12 cellular contexts compared by ENCODE assay signal in the genomic region with DNA sequence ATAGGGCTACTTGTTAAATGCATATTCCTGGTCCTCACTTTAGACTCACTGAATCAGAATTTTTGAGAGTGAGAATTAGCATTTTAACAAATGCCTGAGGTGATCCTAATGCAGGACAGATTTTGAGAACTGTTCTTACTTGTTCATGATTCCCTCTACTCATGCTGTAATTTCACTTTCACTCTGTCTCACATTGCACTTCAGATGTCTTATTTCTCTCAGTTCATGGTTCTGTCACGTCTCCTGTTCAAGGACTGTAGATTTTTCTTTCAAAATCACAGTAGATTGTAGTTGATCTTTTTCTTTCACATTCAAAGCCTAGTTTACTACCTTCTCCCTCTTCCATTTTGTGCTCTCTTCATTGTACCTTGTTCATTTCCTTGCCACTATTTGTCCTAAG. TPM values are rescaled to one million over a fixed set of nuclear protein-coding genes. Genes with fewer than 3 reads are reported as not detected.
A peak's percentile ranks its signal among the peaks of the same experiment; 100 is the strongest.
DNase-seq lines count a peak whose midpoint lies in the region; ATAC-seq and TF ChIP-seq lines count a peak whose summit lies in the region.
"Had no signal": no experiment of that assay in that cellular context is flagged by ENCODE, and none has a peak within 500 bp of the region (broad histone marks: within the 10 kb centered on the region; RNA-seq: fewer than 3 reads in every experiment).

No MANE protein-coding gene starts in this region.

- H2BK120ac ChIP-seq in trophoblast cell (ENCODE audit: insufficient read depth, low read length, poor library complexity), result no peak overlapping the region

- CTCF ChIA-PET in activated CD4-positive, alpha-beta T cell treated with anti-CD3 and anti-CD28 coated beads, Interleukin-2, amount 10 ng/mL, durations not matched to agents 7 days and 5 days (lab: Charles Lee), result no interaction called here

- H2AFZ ChIP-seq in trophoblast cell (ENCODE audit: insufficient read depth, low read length, poor library complexity), result no peak overlapping the region

- no peak overlapping the region for H4K12ac ChIP-seq in trophoblast cell (ENCODE audit: low read depth, low read length)

- TF ChIP-seq CTCF in GM10266 (IDR thresholded peaks at IDR 0.05; ENCODE audit: control insufficient read depth, insufficient read depth, low read depth, missing control alignments) (no peak), foreskin fibroblast (IDR thresholded peaks at IDR 0.05; ENCODE audit: low read depth, low read length) (no peak)

- no peak overlapping the region for H3K27ac ChIP-seq in trophoblast cell (ENCODE audit: low read depth, low read length)
- H3K27ac ChIP-seq: skin epidermis had no signal

- no peaks in the 10 kb centered on the region for H3K36me3 ChIP-seq in trophoblast cell (ENCODE audit: control insufficient read depth in 1 of 2, insufficient read depth in 2 of 2, low read length in 2 of 2)

- DNase-seq in GM10266 (ENCODE audit: extremely low spot score), result peak; percentile 59
- no peak for DNase-seq in trophoblast cell
- no peak for DNase-seq in activated CD4-positive, alpha-beta T cell treated with anti-CD3 and anti-CD28 coated beads, Interleukin-2, amount 10 ng/mL, durations not matched to agents 7 days and 5 days
- DNase-seq in foreskin fibroblast, result no peak
- no peak for DNase-seq in NCI-H146 treated with DMSO at 0.1 percent for 48 hours (lab: John Stamatoyannopoulos, UW; ENCODE audit: unreplicated experiment)
- DNase-seq: central memory CD4-positive, alpha-beta T cell; NCI-H526 had no signal

- no peak overlapping the region for H2BK5ac ChIP-seq in trophoblast cell (ENCODE audit: low read depth, low read length, poor library complexity)

- no peaks in the 10 kb centered on the region for H3K27me3 Mint-ChIP-seq in activated CD4-positive, alpha-beta T cell treated with anti-CD3 and anti-CD28 coated beads, Interleukin-2, amount 10 ng/mL, durations not matched to agents 7 days and 5 days

- no peaks in the 10 kb centered on the region for H3K36me3 Mint-ChIP-seq in activated CD4-positive, alpha-beta T cell treated with anti-CD3 and anti-CD28 coated beads, Interleukin-2, amount 10 ng/mL, durations not matched to agents 7 days and 5 days (ENCODE audit: low read depth)

- no peaks in the 10 kb centered on the region for H3K9me3 Mint-ChIP-seq in activated CD4-positive, alpha-beta T cell treated with anti-CD3 and anti-CD28 coated beads, Interleukin-2, amount 10 ng/mL, durations not matched to agents 7 days and 5 days
- H3K9me3 Mint-ChIP-seq: T-helper 1 cell treated with Interleukin-12 subunit alpha and Interleukin-12 subunit beta and Interleukin-4 antibody, amounts not matched to agents 30 μg/mL and 1 μg/mL, for 36 hours had no signal

- no peak overlapping the region for H4K8ac ChIP-seq in trophoblast cell (ENCODE audit: low read depth, low read length)

- H3K4me2 ChIP-seq in trophoblast cell (ENCODE audit: low read length), result no peak overlapping the region

- H2AK5ac ChIP-seq in trophoblast cell (ENCODE audit: low read length), result no peak overlapping the region

- no peak overlapping the region for H3K14ac ChIP-seq in trophoblast cell (ENCODE audit: low read length)

- no peaks in the 10 kb centered on the region for H3K79me1 ChIP-seq in trophoblast cell (ENCODE audit: low read length)

- H3K23ac ChIP-seq in trophoblast cell (ENCODE audit: low read length), result no peak overlapping the region

- H3K27me3 ChIP-seq in trophoblast cell (ENCODE audit: insufficient read depth, low read length), result no peaks in the 10 kb centered on the region

- no peak overlapping the region for H3K18ac ChIP-seq in trophoblast cell (ENCODE audit: low read length)

- no peaks in the 10 kb centered on the region for H3K4me1 Mint-ChIP-seq in activated CD4-positive, alpha-beta T cell treated with anti-CD3 and anti-CD28 coated beads, Interleukin-2, amount 10 ng/mL, durations not matched to agents 7 days and 5 days

- H3K9me3 ChIP-seq in trophoblast cell (ENCODE audit: insufficient read depth, low read depth, low read length), result no peaks in the 10 kb centered on the region

- H4K91ac ChIP-seq in trophoblast cell (ENCODE audit: low read depth, low read length), result no peak overlapping the region

- H3K4me1 ChIP-seq in trophoblast cell (ENCODE audit: control insufficient read depth in 1 of 2, insufficient read depth in 2 of 2, low read length in 2 of 2), result no peaks in the 10 kb centered on the region

- ATAC-seq in GM19395 (IDR thresholded peaks at IDR 0.05; ENCODE audit: unreplicated experiment) (peak; percentile 98), HG02852 (IDR thresholded peaks at IDR 0.05; ENCODE audit: unreplicated experiment) (peak; percentile 98), HG03571 (IDR thresholded peaks at IDR 0.05; ENCODE audit: unreplicated experiment) (peak; percentile 77)

- H3K4ac ChIP-seq in trophoblast cell (ENCODE audit: low read depth, low read length), result no peak overlapping the region

- no peak overlapping the region for H2BK12ac ChIP-seq in trophoblast cell (ENCODE audit: low read length)

- POLR2A ChIA-PET in activated CD4-positive, alpha-beta T cell treated with anti-CD3 and anti-CD28 coated beads, Interleukin-2, amount 10 ng/mL, durations not matched to agents 7 days and 5 days (lab: Charles Lee), result no interaction called here

- no CpG with 5 or more reads among the region's 1 CpG for WGBS in trophoblast cell (ENCODE audit: extremely low coverage, insufficient coverage, insufficient read length)

- no peaks in the 10 kb centered on the region for H3K79me2 ChIP-seq in trophoblast cell (ENCODE audit: control insufficient read depth, insufficient read depth, low read length, poor library complexity)

- no peak overlapping the region for H3K27ac Mint-ChIP-seq in activated CD4-positive, alpha-beta T cell treated with anti-CD3 and anti-CD28 coated beads, Interleukin-2, amount 10 ng/mL, durations not matched to agents 7 days and 5 days
- H3K27ac Mint-ChIP-seq: T-helper 1 cell treated with Interleukin-12 subunit alpha and Interleukin-12 subunit beta and Interleukin-4 antibody, amounts not matched to agents 30 μg/mL and 1 μg/mL, for 36 hours had no signal

- H3K4me3 Mint-ChIP-seq in activated CD4-positive, alpha-beta T cell treated with anti-CD3 and anti-CD28 coated beads, Interleukin-2, amount 10 ng/mL, durations not matched to agents 7 days and 5 days, result no peak overlapping the region
- H3K4me3 Mint-ChIP-seq: T-helper 1 cell treated with Interleukin-12 subunit alpha and Interleukin-12 subunit beta and Interleukin-4 antibody, amounts not matched to agents 30 μg/mL and 1 μg/mL, for 36 hours had no signal

- H3K4me3 ChIP-seq in trophoblast cell (ENCODE audit: low read depth, low read length) (no peak overlapping the region), foreskin fibroblast (ENCODE audit: low read depth in 1 of 2, low read length in 2 of 2) (no peak overlapping the region)
- H3K4me3 ChIP-seq: skin epidermis had no signal

- no peak overlapping the region for H3K9ac ChIP-seq in trophoblast cell (ENCODE audit: low read length)

RNA-seq across cellular contexts. Expression of a gene that starts 54.3 kb away (rescaled TPM):
- 4.5 and 4.7 TPM in 2 replicates for polyA plus RNA-seq in trophoblast cell (2013)
- total RNA-seq in activated CD4-positive, alpha-beta T cell treated with anti-CD3 and anti-CD28 coated beads, Interleukin-2, amount 10 ng/mL, durations not matched to agents 7 days and 5 days, result not detected
